In the genomic region with DNA sequence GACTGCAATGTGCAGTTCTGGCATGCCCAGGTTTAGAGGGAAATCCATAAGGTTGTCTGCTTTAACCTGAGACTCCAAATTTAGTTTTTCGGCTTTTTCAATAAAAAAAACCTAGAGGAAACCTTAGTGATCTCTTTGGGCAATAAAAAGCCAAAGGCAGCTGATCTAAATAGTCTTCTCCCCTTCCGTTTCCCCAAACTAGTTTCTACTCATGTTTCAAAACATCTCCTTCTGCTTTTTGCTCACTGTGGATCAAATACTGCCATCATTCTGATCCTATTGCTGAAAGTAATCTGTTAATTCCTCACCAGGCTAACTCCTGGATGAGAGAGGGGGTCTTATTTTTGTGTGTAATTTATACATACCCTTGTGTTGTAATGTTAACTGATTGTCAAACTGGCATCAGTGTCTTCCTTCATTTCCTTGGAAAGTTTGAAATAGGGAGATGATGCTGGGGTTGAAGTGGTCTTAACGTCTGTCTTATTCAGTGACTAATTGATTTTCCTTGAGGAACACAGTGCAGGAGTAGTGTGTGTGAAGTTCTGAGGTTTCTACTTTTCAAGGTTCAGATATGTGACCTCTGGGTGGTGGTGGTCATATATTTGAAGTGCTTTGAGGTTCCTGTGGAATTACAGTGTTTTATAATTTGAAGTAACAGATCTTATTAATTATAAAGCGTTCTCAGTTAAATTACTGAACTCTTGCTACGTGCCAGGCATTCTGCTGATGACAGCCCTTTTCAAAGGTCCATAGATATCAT, we compare ENCODE assay signal across 15 cellular contexts.
DNase-seq lines count a peak whose midpoint lies in the region; ATAC-seq lines count a peak whose summit lies in the region.
"Had no signal": no experiment of that assay in that cellular context is flagged by ENCODE, and none has a peak within 500 bp of the region (broad histone marks: within the 10 kb centered on the region; RNA-seq: fewer than 3 reads in every experiment).

No MANE protein-coding gene starts in this region.

- H3K36me3 Mint-ChIP-seq in stimulated activated memory B cell treated with anti-CD40 and anti-IgM and Interleukin-4, amounts not matched to agents 10 μg/mL and 1 μg/mL and 100 μg/mL, for 72 hours, result peaks cover 6% of the 10 kb centered on the region
- H3K36me3 Mint-ChIP-seq: activated CD4-positive, alpha-beta memory T cell treated with anti-CD3 and anti-CD28 coated beads for 36 hours had no signal

- H3K9me3 Mint-ChIP-seq in stimulated activated memory B cell treated with anti-CD40 and anti-IgM and Interleukin-4, amounts not matched to agents 10 μg/mL and 1 μg/mL and 100 μg/mL, for 72 hours, result peaks cover 3% of the 10 kb centered on the region
- H3K9me3 Mint-ChIP-seq: activated CD4-positive, alpha-beta memory T cell treated with anti-CD3 and anti-CD28 coated beads for 36 hours had no signal

- peaks cover 36% of the 10 kb centered on the region for H3K4me1 Mint-ChIP-seq in stimulated activated memory B cell treated with anti-CD40 and anti-IgM and Interleukin-4, amounts not matched to agents 10 μg/mL and 1 μg/mL and 100 μg/mL, for 72 hours

- H3K4me3 Mint-ChIP-seq in stimulated activated memory B cell treated with anti-CD40 and anti-IgM and Interleukin-4, amounts not matched to agents 10 μg/mL and 1 μg/mL and 100 μg/mL, for 72 hours, result no peak overlapping the region
- H3K4me3 Mint-ChIP-seq: activated CD4-positive, alpha-beta memory T cell treated with anti-CD3 and anti-CD28 coated beads for 36 hours had no signal

- DNase-seq in NCI-H82 (lab: John Stamatoyannopoulos, UW) (peak; percentile 50), NCI-H82 treated with DMSO at 0.1 percent for 48 hours (lab: John Stamatoyannopoulos, UW; ENCODE audit: unreplicated experiment) (no peak), SKM-1 (lab: John Stamatoyannopoulos, UW; ENCODE audit: unreplicated experiment) (peak; percentile 60), amniotic stem cell (lab: John Stamatoyannopoulos, UW) (no peak), retina (no peak)
- DNase-seq: activated CD4-positive, alpha-beta memory T cell treated with anti-CD3 and anti-CD28 coated beads for 36 hours; activated gamma-delta T cell; brain microvascular endothelial cell; head of caudate nucleus; left lung; NCI-H2171 treated with DMSO at 0.1 percent for 48 hours; nucleus accumbens had no signal

- H3K27ac Mint-ChIP-seq in stimulated activated memory B cell treated with anti-CD40 and anti-IgM and Interleukin-4, amounts not matched to agents 10 μg/mL and 1 μg/mL and 100 μg/mL, for 72 hours, result peak overlapping the region; percentile 67
- H3K27ac Mint-ChIP-seq: activated CD4-positive, alpha-beta memory T cell treated with anti-CD3 and anti-CD28 coated beads for 36 hours had no signal

- no peaks in the 10 kb centered on the region for H3K27me3 Mint-ChIP-seq in stimulated activated memory B cell treated with anti-CD40 and anti-IgM and Interleukin-4, amounts not matched to agents 10 μg/mL and 1 μg/mL and 100 μg/mL, for 72 hours
- H3K27me3 Mint-ChIP-seq: activated CD4-positive, alpha-beta memory T cell treated with anti-CD3 and anti-CD28 coated beads for 36 hours had no signal

- peak; percentile 18 for ATAC-seq in HG03103 (IDR thresholded peaks at IDR 0.05; ENCODE audit: low read depth, unreplicated experiment)
- ATAC-seq in stimulated activated memory B cell treated with anti-CD40 and anti-IgM and Interleukin-4, amounts not matched to agents 10 μg/mL and 1 μg/mL and 100 μg/mL, for 72 hours, result peak; percentile 67
- ATAC-seq in HG02763 (IDR thresholded peaks at IDR 0.05; ENCODE audit: unreplicated experiment), result no peak
- ATAC-seq: left lung had no signal

Comparison
In these comparisons a context has a peak if more than half of its experiments do, and no peak if none do; other contexts are left out.
1. DNase-seq: peak in NCI-H82 (single experiment) and SKM-1 (single experiment); none in NCI-H82 treated with DMSO at 0.1 percent for 48 hours (single experiment), amniotic stem cell (single experiment) and retina (single experiment).